In genomic region chr2:29599946-29600345, GRCh38 we compare ENCODE assay signal across 25 cellular contexts.
DNase-seq lines count a peak whose midpoint lies in the region; ATAC-seq and TF ChIP-seq lines count a peak whose summit lies in the region.
"Had no signal": no experiment of that assay in that cellular context is flagged by ENCODE, and none has a peak within 500 bp of the region (broad histone marks: within the 10 kb centered on the region; RNA-seq: fewer than 3 reads in every experiment).

No MANE protein-coding gene starts in this region.

- peaks cover 15% of the 10 kb centered on the region for H3K9me3 Mint-ChIP-seq in endodermal cell
- H3K9me3 Mint-ChIP-seq: CD4-positive, CD25-positive, alpha-beta regulatory T cell; CD8-positive, alpha-beta memory T cell had no signal

- peaks cover 12% of the 10 kb centered on the region for H3K9me3 ChIP-seq in endodermal cell (ENCODE audit: control insufficient read depth, low read length)
- H3K9me3 ChIP-seq in heart left ventricle, result no peaks in the 10 kb centered on the region
- peaks cover 3% of the 10 kb centered on the region for H3K9me3 ChIP-seq in trophoblast cell (ENCODE audit: insufficient read depth, low read depth, low read length)
- H3K9me3 ChIP-seq: BE2C had no signal

- H2BK120ac ChIP-seq in trophoblast cell (ENCODE audit: insufficient read depth, low read length, poor library complexity), result no peak overlapping the region

- H3K36me3 Mint-ChIP-seq in endodermal cell (ENCODE audit: low read depth), result no peaks in the 10 kb centered on the region
- H3K36me3 Mint-ChIP-seq: CD14-positive monocyte; CD4-positive, alpha-beta memory T cell; CD4-positive, CD25-positive, alpha-beta regulatory T cell; CD8-positive, alpha-beta memory T cell had no signal

- no peaks in the 10 kb centered on the region for H3K36me3 ChIP-seq in endodermal cell (ENCODE audit: control insufficient read depth, insufficient read depth, low read length)
- no peaks in the 10 kb centered on the region for H3K36me3 ChIP-seq in heart left ventricle
- no peaks in the 10 kb centered on the region for H3K36me3 ChIP-seq in trophoblast cell (ENCODE audit: control insufficient read depth in 1 of 2, insufficient read depth in 2 of 2, low read length in 2 of 2)
- H3K36me3 ChIP-seq: BE2C, BLaER1 had no signal

- H3K27me3 ChIP-seq in endodermal cell (ENCODE audit: control insufficient read depth, insufficient read depth, low read length, poor library complexity, severe bottlenecking), result no peaks in the 10 kb centered on the region
- no peaks in the 10 kb centered on the region for H3K27me3 ChIP-seq in heart left ventricle
- no peaks in the 10 kb centered on the region for H3K27me3 ChIP-seq in trophoblast cell (ENCODE audit: insufficient read depth, low read length)
- H3K27me3 ChIP-seq: BE2C, BLaER1 had no signal

- intact Hi-C loops in heart left ventricle (cut with DNase I), result no loop called here

- no peak overlapping the region for H3K23ac ChIP-seq in trophoblast cell (ENCODE audit: low read length)

- no peak overlapping the region for H3K27ac Mint-ChIP-seq in endodermal cell
- H3K27ac Mint-ChIP-seq: CD14-positive monocyte; CD4-positive, alpha-beta memory T cell; CD4-positive, CD25-positive, alpha-beta regulatory T cell had no signal

- peaks cover 4% of the 10 kb centered on the region for H3K4me1 ChIP-seq in endodermal cell (ENCODE audit: control insufficient read depth, insufficient read depth, low read length)
- peaks cover 0 to 12% (median 0%) of the 10 kb centered on the region in 12 donors for H3K4me1 ChIP-seq in heart left ventricle
- H3K4me1 ChIP-seq in trophoblast cell (ENCODE audit: control insufficient read depth in 1 of 2, insufficient read depth in 2 of 2, low read length in 2 of 2), result peaks cover 0 to 2% of the 10 kb centered on the region in 2 experiments
- H3K4me1 ChIP-seq: BE2C, BLaER1 had no signal

- peak overlapping the region; percentile 38 for H3K4me3 ChIP-seq in endodermal cell (ENCODE audit: low read length)
- no peak overlapping the region for H3K4me3 ChIP-seq in heart left ventricle
- H3K4me3 ChIP-seq in trophoblast cell (ENCODE audit: low read depth, low read length), result no peak overlapping the region
- H3K4me3 ChIP-seq: BLaER1, GM12878 had no signal

- ATAC-seq in heart left ventricle, result no peak
- no peak for ATAC-seq in GM19324 (IDR thresholded peaks at IDR 0.05; ENCODE audit: low FRiP score, unreplicated experiment)
- ATAC-seq: GM12878 had no signal

- no peak overlapping the region for H3K14ac ChIP-seq in trophoblast cell (ENCODE audit: low read length)

- no peak overlapping the region for H3K27ac ChIP-seq in endodermal cell (ENCODE audit: low read depth, low read length)
- H3K27ac ChIP-seq in heart left ventricle, result no peak overlapping the region
- no peak overlapping the region for H3K27ac ChIP-seq in trophoblast cell (ENCODE audit: low read depth, low read length)
- H3K27ac ChIP-seq: BLaER1 had no signal

- WGBS in endodermal cell (ENCODE audit: insufficient coverage in 1 of 2, insufficient read length in 1 of 2), 2 experiments, result 99% methylated on average over 4 of the region's 4 CpGs; no CpG with 5 or more reads in 1 of the 2 experiments
- 81 to 93% (median 85%) methylated on average over 4 of the region's 4 CpGs for WGBS in heart left ventricle, 4 donors
- no CpG with 5 or more reads among the region's 4 CpGs for WGBS in trophoblast cell (ENCODE audit: extremely low coverage, insufficient coverage, insufficient read length)

- no peak overlapping the region for H2AK5ac ChIP-seq in trophoblast cell (ENCODE audit: low read length)

- no peak overlapping the region for H4K91ac ChIP-seq in trophoblast cell (ENCODE audit: low read depth, low read length)

- H3K4me3 Mint-ChIP-seq in endodermal cell, result no peak overlapping the region
- H3K4me3 Mint-ChIP-seq: CD14-positive monocyte; CD4-positive, alpha-beta memory T cell; CD4-positive, CD25-positive, alpha-beta regulatory T cell; CD8-positive, alpha-beta memory T cell had no signal

- no peak overlapping the region for H2BK5ac ChIP-seq in trophoblast cell (ENCODE audit: low read depth, low read length, poor library complexity)

- no peak overlapping the region for H2AFZ ChIP-seq in trophoblast cell (ENCODE audit: insufficient read depth, low read length, poor library complexity)

- no peak overlapping the region for H3K4ac ChIP-seq in trophoblast cell (ENCODE audit: low read depth, low read length)

- H2BK12ac ChIP-seq in trophoblast cell (ENCODE audit: low read length), result no peak overlapping the region

- no peak overlapping the region for H3K4me2 ChIP-seq in trophoblast cell (ENCODE audit: low read length)
- H3K4me2 ChIP-seq: BLaER1 had no signal

- H3K18ac ChIP-seq in trophoblast cell (ENCODE audit: low read length), result no peak overlapping the region

- no peak for TF ChIP-seq POLR2A in heart left ventricle (IDR thresholded peaks at IDR 0.05)

- H4K12ac ChIP-seq in trophoblast cell (ENCODE audit: low read depth, low read length), result no peak overlapping the region

- H3K9ac ChIP-seq in endodermal cell (ENCODE audit: extremely low read depth, low read length, poor library complexity, severe bottlenecking) (no peak overlapping the region), trophoblast cell (ENCODE audit: low read length) (no peak overlapping the region)
- H3K9ac ChIP-seq: BLaER1 had no signal

- H3K79me1 ChIP-seq in trophoblast cell (ENCODE audit: low read length), result peaks cover 2% of the 10 kb centered on the region

- DNase-seq in M059J (ENCODE audit: low read depth) (peak; percentile 8), amniotic epithelial cell (ENCODE audit: low read depth) (peak; percentile 20), endodermal cell (no peak), heart left ventricle (no peak), NCI-H1930 (lab: John Stamatoyannopoulos, UW) (no peak), trophoblast cell (no peak)
- DNase-seq: 8988T; ACHN; BE2C; C1 segment of cervical spinal cord; CD4-positive, alpha-beta memory T cell; CD4-positive, CD25-positive, alpha-beta regulatory T cell; CD8-positive, alpha-beta memory T cell; COR-L47; DMS 273 treated with DMSO at 0.1 percent for 48 hours; DMS153; DMS53; DMS79; DND-41; EL; GDM1 had no signal

- H3K4me1 Mint-ChIP-seq in endodermal cell, result peaks cover 11% of the 10 kb centered on the region
- H3K4me1 Mint-ChIP-seq: CD14-positive monocyte; CD4-positive, alpha-beta memory T cell; CD4-positive, CD25-positive, alpha-beta regulatory T cell; CD8-positive, alpha-beta memory T cell had no signal

- H3K27me3 Mint-ChIP-seq in endodermal cell (ENCODE audit: insufficient read depth), result no peaks in the 10 kb centered on the region
- H3K27me3 Mint-ChIP-seq: CD4-positive, CD25-positive, alpha-beta regulatory T cell had no signal

- H4K8ac ChIP-seq in trophoblast cell (ENCODE audit: low read depth, low read length), result no peak overlapping the region

- H3K79me2 ChIP-seq in trophoblast cell (ENCODE audit: control insufficient read depth, insufficient read depth, low read length, poor library complexity), result no peaks in the 10 kb centered on the region

- no peak for TF ChIP-seq CTCF in endodermal cell (conservative IDR thresholded peaks at IDR 0.05)
- TF ChIP-seq CTCF in heart left ventricle (IDR thresholded peaks at IDR 0.05), result no peak

Comparison
In these comparisons a context has a peak if more than half of its experiments do, and no peak if none do; other contexts are left out.
1. DNase-seq: peak in M059J (single experiment) and amniotic epithelial cell (single experiment); none in endodermal cell (single experiment), heart left ventricle (0 of 5), NCI-H1930 (0 of 2) and trophoblast cell (0 of 2).